ENCODE assay signal across 30 cellular contexts in the genomic region with DNA sequence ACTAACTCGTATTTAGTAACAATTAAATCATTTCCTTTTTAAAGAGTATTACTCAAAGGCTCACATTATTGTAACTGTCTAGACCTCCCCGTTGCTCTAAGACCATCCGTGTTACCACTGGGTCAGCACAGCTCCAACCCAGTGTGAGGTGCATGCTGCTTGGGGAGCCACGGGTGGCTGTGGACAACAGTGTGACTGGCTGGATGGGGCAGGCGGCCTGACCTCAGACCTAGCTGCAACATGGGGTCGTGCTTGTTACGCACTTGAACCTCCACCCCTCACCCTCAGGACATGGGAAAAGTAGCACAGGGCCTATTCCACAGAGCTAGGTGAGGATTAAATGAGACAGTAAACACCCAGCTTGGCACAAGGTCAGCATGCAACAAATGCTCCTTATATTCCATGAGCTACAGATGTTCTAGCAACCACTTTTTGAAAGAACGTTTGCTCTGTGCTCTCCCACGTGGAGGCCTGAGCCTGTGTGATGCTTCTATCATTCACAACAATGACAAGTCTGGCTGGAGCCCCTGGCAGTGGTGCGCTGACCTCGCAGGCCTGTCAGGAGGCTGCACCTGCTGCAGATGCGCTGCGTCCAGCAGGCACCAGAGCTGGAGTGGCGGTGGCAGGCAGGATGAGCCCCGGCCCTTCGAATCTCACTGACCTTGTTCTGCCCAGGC.
A peak's percentile ranks its signal among the peaks of the same experiment; 100 is the strongest.
DNase-seq lines count a peak whose midpoint lies in the region; ATAC-seq, FAIRE-seq and TF ChIP-seq lines count a peak whose summit lies in the region.
"Had no signal": no experiment of that assay in that cellular context is flagged by ENCODE, and none has a peak within 500 bp of the region (broad histone marks: within the 10 kb centered on the region; RNA-seq: fewer than 3 reads in every experiment).

No MANE protein-coding gene starts in this region.

- H3K36me3 Mint-ChIP-seq in activated CD4-positive, alpha-beta T cell treated with anti-CD3 and anti-CD28 coated beads for 36 hours (ENCODE audit: low read depth): no peaks in the 10 kb centered on the region
- H3K36me3 Mint-ChIP-seq: activated CD4-positive, alpha-beta memory T cell treated with anti-CD3 and anti-CD28 coated beads for 36 hours; memory B cell; stimulated activated memory B cell treated with anti-CD40 and anti-IgM and Interleukin-4, amounts not matched to agents 10 μg/mL and 1 μg/mL and 100 μg/mL, for 72 hours had no signal

- H4K91ac ChIP-seq in mesenchymal stem cell (ENCODE audit: low read length): peak overlapping the region; percentile 60

- no peak for TF ChIP-seq POLR2A in transverse colon (IDR thresholded peaks at IDR 0.05)

- no peaks in the 10 kb centered on the region for H3K27me3 ChIP-seq in bronchial epithelial cell (ENCODE audit: control insufficient read depth, insufficient read depth, low read length)
- peaks cover 0 to 16% of the 10 kb centered on the region in 2 experiments for H3K27me3 ChIP-seq in mesenchymal stem cell (ENCODE audit: control insufficient read depth in 1 of 2, insufficient read depth in 1 of 2, low read length in 2 of 2)
- no peaks in the 10 kb centered on the region for H3K27me3 ChIP-seq in transverse colon
- H3K27me3 ChIP-seq: BE2C, brain microvascular endothelial cell, heart left ventricle, right lobe of liver had no signal

- FAIRE-seq in bronchial epithelial cell (lab: Jason Lieb, UNC): peak; percentile 86
- FAIRE-seq: TTC549 had no signal

- no peak overlapping the region for H3K4me2 ChIP-seq in mesenchymal stem cell (ENCODE audit: low read length, poor library complexity, severe bottlenecking)
- H3K4me2 ChIP-seq: SK-N-SH had no signal

- no peak overlapping the region for H3K23ac ChIP-seq in mesenchymal stem cell (ENCODE audit: low read length in 2 of 2)

- no peak overlapping the region for H3K9ac ChIP-seq in mesenchymal stem cell (ENCODE audit: low read length)
- H3K9ac ChIP-seq: SK-N-SH had no signal

- intact Hi-C loops in activated CD4-positive, alpha-beta T cell treated with anti-CD3 and anti-CD28 coated beads for 36 hours (cut with DNase I, micrococcal nuclease): no loop called here
- intact Hi-C loops in transverse colon (cut with DNase I; ENCODE audit: low total_unique reads): loop anchor here (10.0 kb wide), 1 partner anchor 368 kb away; no protein-coding TSS in a partner anchor

- no peak overlapping the region for H3K27ac Mint-ChIP-seq in stimulated activated naive CD8-positive, alpha-beta T cell treated with anti-CD3 and anti-CD28 coated beads, Interleukin-15, amount 100 ng/mL, for 72 hours
- no peak overlapping the region for H3K27ac Mint-ChIP-seq in activated CD4-positive, alpha-beta T cell treated with anti-CD3 and anti-CD28 coated beads for 36 hours
- H3K27ac Mint-ChIP-seq: activated CD4-positive, alpha-beta memory T cell treated with anti-CD3 and anti-CD28 coated beads for 36 hours; activated naive CD4-positive, alpha-beta T cell treated with anti-CD3 and anti-CD28 coated beads for 36 hours; activated T-helper 1 cell treated with anti-CD3 and anti-CD28 coated beads, Interleukin-12 subunit alpha, Interleukin-12 subunit beta, Interleukin-2, Interleukin-4 antibody, amounts not matched to agents 30 ng/mL and 10 ng/mL and 1 ng/mL, durations not matched to agents 14 hours and 24 hours and 36 hours; memory B cell; stimulated activated memory B cell treated with anti-CD40 and anti-IgM and Interleukin-4, amounts not matched to agents 10 μg/mL and 1 μg/mL and 100 μg/mL, for 72 hours; T-helper 1 cell treated with Interleukin-12 subunit alpha and Interleukin-12 subunit beta and Interleukin-4 antibody, amounts not matched to agents 30 μg/mL and 1 μg/mL, for 36 hours had no signal

- in situ Hi-C loops in transverse colon (cut with MboI; ENCODE audit: low pct_ligation_motif_present in 1 of 4, low pct_unique_long_range_greater_than_20kb in 1 of 4, low sequenced_read_pairs in 3 of 4): loop anchor here (10.0 to 25.0 kb wide), 6 partner anchors 200 to 548 kb away; a partner anchor contains a TSS

- WGBS in mesenchymal stem cell: 94% methylated on average over 16 of the region's 16 CpGs
- WGBS in transverse colon (ENCODE audit: low coverage in 1 of 2), 2 donors: 55 to 91% methylated on average over 2 to 12 of the region's 16 CpGs

- no peak overlapping the region for H3K4me3 ChIP-seq in bronchial epithelial cell (ENCODE audit: low read depth, low read length)
- no peak overlapping the region for H3K4me3 ChIP-seq in mesenchymal stem cell (ENCODE audit: insufficient read depth in 1 of 2, low read depth in 1 of 2, low read length in 2 of 2)
- H3K4me3 ChIP-seq in transverse colon: no peak overlapping the region
- H3K4me3 ChIP-seq: HAP-1, heart left ventricle, right lobe of liver, thoracic aorta had no signal

- no peaks in the 10 kb centered on the region for H3K9me3 Mint-ChIP-seq in stimulated activated naive CD8-positive, alpha-beta T cell treated with anti-CD3 and anti-CD28 coated beads, Interleukin-15, amount 100 ng/mL, for 72 hours
- no peaks in the 10 kb centered on the region for H3K9me3 Mint-ChIP-seq in activated CD4-positive, alpha-beta T cell treated with anti-CD3 and anti-CD28 coated beads for 36 hours (ENCODE audit: low read depth)
- H3K9me3 Mint-ChIP-seq: activated CD4-positive, alpha-beta memory T cell treated with anti-CD3 and anti-CD28 coated beads for 36 hours; activated naive CD4-positive, alpha-beta T cell treated with anti-CD3 and anti-CD28 coated beads for 36 hours; activated T-helper 1 cell treated with anti-CD3 and anti-CD28 coated beads, Interleukin-12 subunit alpha, Interleukin-12 subunit beta, Interleukin-2, Interleukin-4 antibody, amounts not matched to agents 30 ng/mL and 10 ng/mL and 1 ng/mL, durations not matched to agents 14 hours and 24 hours and 36 hours; memory B cell; stimulated activated memory B cell treated with anti-CD40 and anti-IgM and Interleukin-4, amounts not matched to agents 10 μg/mL and 1 μg/mL and 100 μg/mL, for 72 hours; T-helper 1 cell treated with Interleukin-12 subunit alpha and Interleukin-12 subunit beta and Interleukin-4 antibody, amounts not matched to agents 30 μg/mL and 1 μg/mL, for 36 hours had no signal

- peak; percentile 29 for ATAC-seq in stimulated activated naive CD8-positive, alpha-beta T cell treated with anti-CD3 and anti-CD28 coated beads, Interleukin-15, amount 100 ng/mL, for 72 hours
- ATAC-seq in stimulated activated naive CD8-positive, alpha-beta T cell treated with anti-CD3 and anti-CD28 coated beads, Interleukin-15, Interleukin-2, amounts not matched to agents 100 U/mL and 50 U/mL, for 24 hours: no peak
- ATAC-seq in activated CD4-positive, alpha-beta T cell treated with anti-CD3 and anti-CD28 coated beads for 36 hours: no peak
- ATAC-seq in GM18502 (IDR thresholded peaks at IDR 0.05; ENCODE audit: poor library complexity, unreplicated experiment): no peak
- ATAC-seq: heart left ventricle; stimulated activated memory B cell treated with anti-CD40 and anti-IgM and Interleukin-4, amounts not matched to agents 10 μg/mL and 1 μg/mL and 100 μg/mL, for 72 hours had no signal

- no peak for TF ChIP-seq CTCF in bronchial epithelial cell (IDR thresholded peaks at IDR 0.05; ENCODE audit: insufficient read depth, low read length, severe bottlenecking)
- no peak for TF ChIP-seq CTCF in transverse colon (IDR thresholded peaks at IDR 0.05)

- no peak overlapping the region for H2AFZ ChIP-seq in mesenchymal stem cell (ENCODE audit: low read depth, low read length)

- POLR2A ChIA-PET in activated CD4-positive, alpha-beta T cell treated with anti-CD3 and anti-CD28 coated beads for 36 hours (lab: Charles Lee): no interaction called here

- H3K27ac ChIP-seq in mesenchymal stem cell (ENCODE audit: low read length, poor library complexity, severe bottlenecking) (no peak overlapping the region), transverse colon (no peak overlapping the region)
- H3K27ac ChIP-seq: brain microvascular endothelial cell, epithelial cell of prostate, right lobe of liver, thoracic aorta had no signal

- H2AK5ac ChIP-seq in mesenchymal stem cell (ENCODE audit: low read length, severe bottlenecking): no peak overlapping the region

- DNase-seq in stimulated activated naive CD8-positive, alpha-beta T cell treated with anti-CD3 and anti-CD28 coated beads, Interleukin-15, amount 100 ng/mL, for 72 hours: no peak
- no peak for DNase-seq in stimulated activated naive CD8-positive, alpha-beta T cell treated with anti-CD3 and anti-CD28 coated beads, Interleukin-15, Interleukin-2, amounts not matched to agents 100 U/mL and 50 U/mL, for 24 hours
- DNase-seq in bronchial epithelial cell (ENCODE audit: low read depth) (no peak), mesenchymal stem cell (no peak), transverse colon (no peak)
- DNase-seq in activated CD4-positive, alpha-beta T cell treated with anti-CD3 and anti-CD28 coated beads for 36 hours: no peak
- DNase-seq: activated CD4-positive, alpha-beta memory T cell treated with anti-CD3 and anti-CD28 coated beads for 36 hours; activated CD8-positive, alpha-beta memory T cell treated with anti-CD3 and anti-CD28 coated beads, Interleukin-2, amount 50 U/mL, for 4 hours; activated naive CD4-positive, alpha-beta T cell treated with anti-CD3 and anti-CD28 coated beads for 36 hours; BE2C; brain microvascular endothelial cell; effector CD4-positive, alpha-beta T cell; heart left ventricle; KG1; NCI-H1436 treated with DMSO at 0.1 percent for 48 hours; NCI-H510A treated with DMSO at 0.1 percent for 48 hours; right lobe of liver; RPMI8226; SK-N-SH; stimulated activated CD4-positive, alpha-beta T cell treated with anti-CD3 and anti-CD28 coated beads, Interleukin-12 subunit alpha, Interleukin-12 subunit beta, amount 100 ng/mL, for 4 hours; stimulated activated CD4-positive, alpha-beta T cell treated with anti-CD3 and anti-CD28 coated beads, Interleukin-4, amount 100 ng/mL, for 4 hours had no signal

- H3K4me1 Mint-ChIP-seq in stimulated activated naive CD8-positive, alpha-beta T cell treated with anti-CD3 and anti-CD28 coated beads, Interleukin-15, amount 100 ng/mL, for 72 hours: no peaks in the 10 kb centered on the region
- H3K4me1 Mint-ChIP-seq in activated CD4-positive, alpha-beta T cell treated with anti-CD3 and anti-CD28 coated beads for 36 hours: no peaks in the 10 kb centered on the region

- H3K4me1 ChIP-seq in mesenchymal stem cell (ENCODE audit: control insufficient read depth, insufficient read depth, low read depth, low read length) (peaks cover 10% of the 10 kb centered on the region), transverse colon (peaks cover 0 to 9% (median 0%) of the 10 kb centered on the region in 4 donors)
- H3K4me1 ChIP-seq: BE2C, HAP-1, right lobe of liver had no signal

- H2BK120ac ChIP-seq in mesenchymal stem cell (ENCODE audit: low read depth, low read length): no peak overlapping the region

- H3K14ac ChIP-seq in mesenchymal stem cell (ENCODE audit: low read length in 2 of 2): no peak overlapping the region

- H3K36me3 ChIP-seq in bronchial epithelial cell (ENCODE audit: control insufficient read depth, insufficient read depth, low read length): no peaks in the 10 kb centered on the region
- peaks cover 0 to 5% of the 10 kb centered on the region in 2 experiments for H3K36me3 ChIP-seq in mesenchymal stem cell (ENCODE audit: control insufficient read depth in 1 of 2, insufficient read depth in 2 of 2, low read depth in 1 of 2, low read length in 2 of 2)
- H3K36me3 ChIP-seq in transverse colon: no peaks in the 10 kb centered on the region
- H3K36me3 ChIP-seq: BE2C, brain microvascular endothelial cell, HAP-1, right lobe of liver, thoracic aorta had no signal

- no peak overlapping the region for H3K4ac ChIP-seq in mesenchymal stem cell (ENCODE audit: low read depth in 1 of 2, low read length in 2 of 2)

- H2BK15ac ChIP-seq in mesenchymal stem cell (ENCODE audit: low read depth, poor library complexity, severe bottlenecking): no peak overlapping the region

- no peaks in the 10 kb centered on the region for H3K79me1 ChIP-seq in mesenchymal stem cell (replicated peaks; ENCODE audit: low read length, poor library complexity, severe bottlenecking)

- no peak for TF ChIP-seq EP300 in transverse colon (IDR thresholded peaks at IDR 0.05; ENCODE audit: low read depth)

- peaks cover 10% of the 10 kb centered on the region for H3K27me3 Mint-ChIP-seq in stimulated activated naive CD8-positive, alpha-beta T cell treated with anti-CD3 and anti-CD28 coated beads, Interleukin-15, amount 100 ng/mL, for 72 hours
- no peaks in the 10 kb centered on the region for H3K27me3 Mint-ChIP-seq in activated CD4-positive, alpha-beta T cell treated with anti-CD3 and anti-CD28 coated beads for 36 hours
- H3K27me3 Mint-ChIP-seq: activated CD4-positive, alpha-beta memory T cell treated with anti-CD3 and anti-CD28 coated beads for 36 hours; memory B cell; stimulated activated memory B cell treated with anti-CD40 and anti-IgM and Interleukin-4, amounts not matched to agents 10 μg/mL and 1 μg/mL and 100 μg/mL, for 72 hours had no signal

- no peak overlapping the region for H3K4me3 Mint-ChIP-seq in stimulated activated naive CD8-positive, alpha-beta T cell treated with anti-CD3 and anti-CD28 coated beads, Interleukin-15, amount 100 ng/mL, for 72 hours
- no peak overlapping the region for H3K4me3 Mint-ChIP-seq in activated CD4-positive, alpha-beta T cell treated with anti-CD3 and anti-CD28 coated beads for 36 hours
- H3K4me3 Mint-ChIP-seq: activated CD4-positive, alpha-beta memory T cell treated with anti-CD3 and anti-CD28 coated beads for 36 hours; activated naive CD4-positive, alpha-beta T cell treated with anti-CD3 and anti-CD28 coated beads for 36 hours; activated T-helper 1 cell treated with anti-CD3 and anti-CD28 coated beads, Interleukin-12 subunit alpha, Interleukin-12 subunit beta, Interleukin-2, Interleukin-4 antibody, amounts not matched to agents 30 ng/mL and 10 ng/mL and 1 ng/mL, durations not matched to agents 14 hours and 24 hours and 36 hours; memory B cell; stimulated activated memory B cell treated with anti-CD40 and anti-IgM and Interleukin-4, amounts not matched to agents 10 μg/mL and 1 μg/mL and 100 μg/mL, for 72 hours; T-helper 1 cell treated with Interleukin-12 subunit alpha and Interleukin-12 subunit beta and Interleukin-4 antibody, amounts not matched to agents 30 μg/mL and 1 μg/mL, for 36 hours had no signal

- no peak overlapping the region for H2BK5ac ChIP-seq in mesenchymal stem cell (ENCODE audit: low read depth, low read length, poor library complexity, severe bottlenecking)

- H4K8ac ChIP-seq in mesenchymal stem cell (ENCODE audit: low read length): no peak overlapping the region

- CTCF ChIA-PET in activated CD4-positive, alpha-beta T cell treated with anti-CD3 and anti-CD28 coated beads for 36 hours (lab: Charles Lee): interaction anchor here (0.6 kb wide), 1 partner anchor 268 kb away, joined by 3 read pairs; no protein-coding TSS in a partner anchor

- no peaks in the 10 kb centered on the region for H3K9me3 ChIP-seq in mesenchymal stem cell (ENCODE audit: control insufficient read depth, low read length)
- no peaks in the 10 kb centered on the region for H3K9me3 ChIP-seq in transverse colon
- H3K9me3 ChIP-seq: BE2C, HAP-1, heart left ventricle, right lobe of liver, SK-N-SH, thoracic aorta had no signal

- peak overlapping the region in 1 of 2 experiments; percentile 79 for H2BK12ac ChIP-seq in mesenchymal stem cell (ENCODE audit: low read length in 2 of 2)

- H3K18ac ChIP-seq in mesenchymal stem cell (ENCODE audit: low read depth in 1 of 2, low read length in 2 of 2): peak overlapping the region; percentile 4 to 51
